23 cellular contexts compared by ENCODE assay signal in the genomic region with DNA sequence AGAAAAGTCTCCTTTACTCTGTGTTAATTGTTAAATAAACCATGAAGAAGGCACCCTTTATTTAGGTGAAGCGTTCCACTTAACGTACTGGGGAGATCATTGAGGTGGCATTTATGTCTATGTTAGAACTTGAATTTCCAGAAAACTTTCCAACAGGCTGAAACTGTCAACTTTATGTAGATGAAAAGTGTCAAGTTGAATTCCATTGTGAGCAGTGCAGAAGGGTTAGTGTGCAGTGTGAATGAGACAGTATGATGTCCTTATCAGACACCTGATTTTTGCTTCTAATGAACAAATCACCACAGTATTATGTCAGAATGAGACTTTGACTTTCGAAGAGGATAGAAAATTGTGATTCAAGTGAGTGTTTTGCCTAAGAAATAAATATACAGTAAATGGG.
DNase-seq lines count a peak whose midpoint lies in the region; TF ChIP-seq lines count a peak whose summit lies in the region.
"Had no signal": no experiment of that assay in that cellular context is flagged by ENCODE, and none has a peak within 500 bp of the region (broad histone marks: within the 10 kb centered on the region; RNA-seq: fewer than 3 reads in every experiment).

No MANE protein-coding gene starts in this region.

- H3K4me1 ChIP-seq in CD4-positive, alpha-beta memory T cell (ENCODE audit: insufficient read depth, low read length), result no peaks in the 10 kb centered on the region
- H3K4me1 ChIP-seq: A549; BLaER1 treated with 17β-estradiol and CSF1 and Interleukin-3, amounts not matched to agents 10 nM and 100 nM had no signal

- H2AFZ ChIP-seq in neural cell (ENCODE audit: low read depth, low read length), result no peak overlapping the region

- no peaks in the 10 kb centered on the region for H4K20me1 ChIP-seq in neural cell (ENCODE audit: insufficient read depth)
- H4K20me1 ChIP-seq: BLaER1 treated with 17β-estradiol and CSF1 and Interleukin-3, amounts not matched to agents 10 nM and 100 nM had no signal

- H3K9me3 Mint-ChIP-seq in CD4-positive, alpha-beta memory T cell, result peaks cover 0 to 5% (median 1%) of the 10 kb centered on the region in 8 donors

- no peaks in the 10 kb centered on the region for H3K9me3 ChIP-seq in neural cell (ENCODE audit: low read length)
- H3K9me3 ChIP-seq in CD4-positive, alpha-beta memory T cell (ENCODE audit: control insufficient read depth in 1 of 2, low read length in 2 of 2), result no peaks in the 10 kb centered on the region
- H3K9me3 ChIP-seq: A549; BLaER1 treated with 17β-estradiol and CSF1 and Interleukin-3, amounts not matched to agents 10 nM and 100 nM had no signal

- no peaks in the 10 kb centered on the region for H3K27me3 ChIP-seq in neural cell (ENCODE audit: insufficient read depth, low read depth, low read length)
- no peaks in the 10 kb centered on the region for H3K27me3 ChIP-seq in CD4-positive, alpha-beta memory T cell (ENCODE audit: insufficient read depth, low read length)
- H3K27me3 ChIP-seq: BLaER1 treated with 17β-estradiol and CSF1 and Interleukin-3, amounts not matched to agents 10 nM and 100 nM had no signal

- H3K27ac Mint-ChIP-seq in CD4-positive, alpha-beta memory T cell, result no peak overlapping the region
- H3K27ac Mint-ChIP-seq: B cell; CD4-positive, alpha-beta T cell; CD8-positive, alpha-beta memory T cell had no signal

- no peaks in the 10 kb centered on the region for H3K9me2 ChIP-seq in neural cell (ENCODE audit: insufficient read depth, low read length)

- H3K4me1 Mint-ChIP-seq in CD4-positive, alpha-beta memory T cell, result no peaks in the 10 kb centered on the region
- H3K4me1 Mint-ChIP-seq: B cell; CD8-positive, alpha-beta memory T cell had no signal

- CTCF ChIA-PET in CD4-positive, alpha-beta memory T cell (lab: Charles Lee; ENCODE audit: partially characterized antibody), result no interaction called here

- no peak for TF ChIP-seq CTCF in neural cell (IDR thresholded peaks at IDR 0.05; ENCODE audit: poor library complexity, severe bottlenecking)

- TF ChIP-seq RAD21 in neural cell (conservative IDR thresholded peaks at IDR 0.05), result no peak

- H3K4me3 Mint-ChIP-seq in CD4-positive, alpha-beta memory T cell, result no peak overlapping the region
- H3K4me3 Mint-ChIP-seq: B cell; CD4-positive, alpha-beta T cell; CD8-positive, alpha-beta memory T cell had no signal

- peak; percentile 86 for TF ChIP-seq EP300 in neural cell (conservative IDR thresholded peaks at IDR 0.05; ENCODE audit: poor library complexity, severe bottlenecking)

- H3K9ac ChIP-seq in neural cell (ENCODE audit: low read length), result no peak overlapping the region
- H3K9ac ChIP-seq: BLaER1 treated with 17β-estradiol and CSF1 and Interleukin-3, amounts not matched to agents 10 nM and 100 nM had no signal

- H3K36me3 ChIP-seq in neural cell (ENCODE audit: insufficient read depth, low read length), result no peaks in the 10 kb centered on the region
- no peaks in the 10 kb centered on the region for H3K36me3 ChIP-seq in CD4-positive, alpha-beta memory T cell (ENCODE audit: insufficient read depth, low read length)
- H3K36me3 ChIP-seq: BLaER1 treated with 17β-estradiol and CSF1 and Interleukin-3, amounts not matched to agents 10 nM and 100 nM had no signal

- no peak overlapping the region for H3K4me2 ChIP-seq in neural cell (ENCODE audit: low read length)
- H3K4me2 ChIP-seq: A549; BLaER1 treated with 17β-estradiol and CSF1 and Interleukin-3, amounts not matched to agents 10 nM and 100 nM had no signal

- H3K27me3 Mint-ChIP-seq in CD4-positive, alpha-beta memory T cell, result no peaks in the 10 kb centered on the region
- H3K27me3 Mint-ChIP-seq: B cell; CD4-positive, alpha-beta T cell; CD8-positive, alpha-beta memory T cell had no signal

- POLR2A ChIA-PET in CD4-positive, alpha-beta memory T cell (lab: Charles Lee; ENCODE audit: partially characterized antibody), result no interaction called here

- DNase-seq in DMS53 (lab: John Stamatoyannopoulos, UW) (peak; percentile 45), DMS53 treated with DMSO at 0.1 percent for 48 hours (lab: John Stamatoyannopoulos, UW; ENCODE audit: unreplicated experiment) (no peak), foreskin melanocyte (peak; percentile 8), T1000 (lab: John Stamatoyannopoulos, UW) (no peak), NCI-H524 (lab: John Stamatoyannopoulos, UW) (no peak)
- no peak for DNase-seq in CD4-positive, alpha-beta memory T cell
- DNase-seq: AML-193; CD4-positive, alpha-beta T cell; CD8-positive, alpha-beta memory T cell; COR-L47; DMS 273 treated with DMSO at 0.1 percent for 48 hours; DMS153; DMS79; DND-41; EL; GDM1 had no signal

- H3K79me2 ChIP-seq in neural cell (replicated peaks; ENCODE audit: insufficient read depth, low read length), result no peaks in the 10 kb centered on the region

- intact Hi-C loops in CD4-positive, alpha-beta memory T cell (cut with micrococcal nuclease), result no loop called here

- H3K4me3 ChIP-seq in neural cell (ENCODE audit: low read length), result no peak overlapping the region
- H3K4me3 ChIP-seq in CD4-positive, alpha-beta memory T cell (ENCODE audit: low read length in 2 of 2), result no peak overlapping the region
- H3K4me3 ChIP-seq: A549; BLaER1 treated with 17β-estradiol and CSF1 and Interleukin-3, amounts not matched to agents 10 nM and 100 nM; GM12878 had no signal

- no peaks in the 10 kb centered on the region for H3F3A ChIP-seq in neural cell (ENCODE audit: insufficient read depth, low read length, poor library complexity, severe bottlenecking)

- H3K36me3 Mint-ChIP-seq in CD4-positive, alpha-beta memory T cell, result no peaks in the 10 kb centered on the region
- H3K36me3 Mint-ChIP-seq: CD8-positive, alpha-beta memory T cell had no signal

- no peak overlapping the region for H3K27ac ChIP-seq in neural cell (ENCODE audit: low read length)
- H3K27ac ChIP-seq in CD4-positive, alpha-beta memory T cell (ENCODE audit: low read depth, low read length), result no peak overlapping the region
- H3K27ac ChIP-seq: 22Rv1; A549; BLaER1 treated with 17β-estradiol and CSF1 and Interleukin-3, amounts not matched to agents 10 nM and 100 nM; C4-2B had no signal

TF ChIP-seq in neural cell, 6 proteins besides CTCF, POLR2A, EP300 and RAD21:
- TF ChIP-seq MXI1 (conservative IDR thresholded peaks at IDR 0.05; ENCODE audit: poor library complexity, severe bottlenecking) (no peak), SMC3 (conservative IDR thresholded peaks at IDR 0.05; ENCODE audit: poor library complexity) (peak; percentile 17), POLR2AphosphoS5 (IDR thresholded peaks at IDR 0.05) (peak; percentile 53)
TF ChIP-seq in neural cell: peak in this region for 2.

Comparison
In these comparisons a context has a peak if more than half of its experiments do, and no peak if none do; other contexts are left out.
1. DNase-seq: peak in DMS53 (single experiment) and foreskin melanocyte (single experiment); none in DMS53 treated with DMSO at 0.1 percent for 48 hours (single experiment), T1000 (single experiment), CD4-positive, alpha-beta memory T cell (0 of 5) and NCI-H524 (0 of 2).